12 cellular contexts compared by ENCODE assay signal in the genomic region with DNA sequence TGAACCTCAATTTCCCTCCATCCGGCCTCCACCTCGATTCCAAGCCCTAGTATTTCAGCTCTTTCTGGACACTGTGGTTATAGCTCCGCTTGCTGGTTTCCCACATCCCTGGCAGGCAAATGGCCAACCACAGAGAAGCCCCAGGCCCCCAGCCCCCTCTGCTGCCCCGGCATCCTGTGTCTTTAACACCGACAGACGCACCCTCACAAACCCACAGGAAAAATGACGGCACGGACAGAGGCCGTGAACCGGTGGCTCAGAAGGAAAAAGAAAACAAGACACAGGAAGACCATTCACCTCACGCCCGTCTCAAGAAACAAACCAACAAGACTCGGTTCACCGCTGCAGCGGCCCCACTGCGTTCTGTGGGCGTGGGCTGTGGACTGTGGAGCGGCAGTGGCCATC. TPM values are rescaled to one million over a fixed set of nuclear protein-coding genes. Genes with fewer than 3 reads are reported as not detected.
A peak's percentile ranks its signal among the peaks of the same experiment; 100 is the strongest.
DNase-seq lines count a peak whose midpoint lies in the region; ATAC-seq and TF ChIP-seq lines count a peak whose summit lies in the region.
"Had no signal": no experiment of that assay in that cellular context is flagged by ENCODE, and none has a peak within 500 bp of the region (broad histone marks: within the 10 kb centered on the region; RNA-seq: fewer than 3 reads in every experiment).

No MANE protein-coding gene starts in this region.

- H2AK5ac ChIP-seq in IMR-90 (ENCODE audit: low read depth, low read length) = no peak overlapping the region; the same call in 1 of the 2 replicates

- H4K20me1 ChIP-seq in BLaER1 treated with 17β-estradiol and CSF1 and Interleukin-3, amounts not matched to agents 10 nM and 100 nM = peaks cover 0 to 29% (median 9%) of the 10 kb centered on the region in 11 experiments; a peak in 14 of 22 replicates
- no peaks in the 10 kb centered on the region; the same call in 1 of the 2 replicates for H4K20me1 ChIP-seq in IMR-90 (ENCODE audit: insufficient read depth, low read length)

- CTCF ChIA-PET in IMR-90 (lab: Yijun Ruan, JAX) = interaction anchor here (1.0 kb wide), 1 partner anchor 50 kb away, joined by 3 read pairs; no protein-coding TSS in a partner anchor

- peaks cover 0 to 19% (median 8%) of the 10 kb centered on the region in 11 experiments; a peak in 10 of 22 replicates for H3K36me3 ChIP-seq in BLaER1 treated with 17β-estradiol and CSF1 and Interleukin-3, amounts not matched to agents 10 nM and 100 nM
- peaks cover 5% of the 10 kb centered on the region; the same call in 1 of the 2 replicates for H3K36me3 ChIP-seq in IMR-90 (ENCODE audit: control insufficient read depth, insufficient read depth, low read length)
- H3K36me3 ChIP-seq in mucosa of descending colon (ENCODE audit: low read depth) = no peaks in the 10 kb centered on the region
- H3K36me3 ChIP-seq: SJSA1 had no signal

- no TSS peak for BruUV-seq in IMR-90 (replicated peaks; lab: Mats Ljungman, UMichigan)

- in situ Hi-C loops in IMR-90 (cut with MboI; ENCODE audit: low sequenced_read_pairs) = no loop called here

- H2BK20ac ChIP-seq in IMR-90 (ENCODE audit: low read depth, low read length) = no peak overlapping the region

- H3K23ac ChIP-seq in IMR-90 (ENCODE audit: low read depth, low read length) = no peak overlapping the region

- no peak overlapping the region for H3K14ac ChIP-seq in IMR-90 (replicated peaks; ENCODE audit: low read depth, low read length)

- H3K4me3 Mint-ChIP-seq in activated naive CD8-positive, alpha-beta T cell treated with anti-CD3 and anti-CD28 coated beads, Interleukin-2, amount 10 ng/mL, durations not matched to agents 7 days and 5 days = peak overlapping the region; percentile 70

- no peak overlapping the region for H2AK9ac ChIP-seq in IMR-90 (replicated peaks; ENCODE audit: low read depth, low read length, poor library complexity)

- H3K9ac ChIP-seq in BLaER1 treated with 17β-estradiol and CSF1 and Interleukin-3, amounts not matched to agents 10 nM and 100 nM = peak overlapping the region in 8 of 11 experiments; percentile 3 to 58 (median 48); a peak in 15 of 22 replicates
- no peak overlapping the region for H3K9ac ChIP-seq in IMR-90 (ENCODE audit: low read depth, low read length)
- H3K9ac ChIP-seq: KMS-11 had no signal

- no peak overlapping the region for H4K91ac ChIP-seq in IMR-90 (ENCODE audit: insufficient read depth, low read depth, low read length)

- H3K4me2 ChIP-seq in BLaER1 treated with 17β-estradiol and CSF1 and Interleukin-3, amounts not matched to agents 10 nM and 100 nM = peak overlapping the region; percentile 81 to 93 (median 89)
- no peak overlapping the region for H3K4me2 ChIP-seq in IMR-90 (ENCODE audit: low read depth, low read length)
- H3K4me2 ChIP-seq: KMS-11 had no signal

- peak overlapping the region in 9 of 11 experiments; percentile 10 to 89 (median 76); a peak in 16 of 22 replicates for H3K27ac ChIP-seq in BLaER1 treated with 17β-estradiol and CSF1 and Interleukin-3, amounts not matched to agents 10 nM and 100 nM
- H3K27ac ChIP-seq in IMR-90 (ENCODE audit: insufficient read depth, low read length) = no peak overlapping the region
- H3K27ac ChIP-seq: KMS-11, SJSA1 had no signal

- peaks cover 2 to 12% of the 10 kb centered on the region in 2 experiments; a peak in 3 of 4 replicates for H3K79me1 ChIP-seq in IMR-90 (ENCODE audit: low read depth in 1 of 2, low read length in 2 of 2)

- TF ChIP-seq RAD21 in IMR-90 (IDR thresholded peaks at IDR 0.05; ENCODE audit: low read length) = no peak

- H3K4me3 ChIP-seq in BLaER1 treated with 17β-estradiol and CSF1 and Interleukin-3, amounts not matched to agents 10 nM and 100 nM = no peak overlapping the region
- H3K4me3 ChIP-seq in IMR-90 (ENCODE audit: insufficient read depth, low read depth, low read length) = no peak overlapping the region
- H3K4me3 ChIP-seq in mucosa of descending colon = no peak overlapping the region
- H3K4me3 ChIP-seq: SJSA1 had no signal

- peaks cover 65 to 98% (median 82%) of the 10 kb centered on the region in 10 experiments for H3K4me1 ChIP-seq in BLaER1 treated with 17β-estradiol and CSF1 and Interleukin-3, amounts not matched to agents 10 nM and 100 nM
- H3K4me1 ChIP-seq in IMR-90 (ENCODE audit: control insufficient read depth, insufficient read depth, low read length) (peaks cover 21% of the 10 kb centered on the region), mucosa of descending colon (ENCODE audit: low read depth) (peaks cover 42% of the 10 kb centered on the region)

- H3K18ac ChIP-seq in IMR-90 (ENCODE audit: low read depth, low read length) = no peak overlapping the region

- no peak for TF ChIP-seq POLR2A in IMR-90 (IDR thresholded peaks at IDR 0.05; ENCODE audit: low read depth, low read length)

- H3K4ac ChIP-seq in IMR-90 (ENCODE audit: low read depth, low read length) = peak overlapping the region; percentile 80

- H3K27me3 ChIP-seq in BLaER1 treated with 17β-estradiol and CSF1 and Interleukin-3, amounts not matched to agents 10 nM and 100 nM = no peaks in the 10 kb centered on the region; a peak in 1 of 22 replicates
- H3K27me3 ChIP-seq in IMR-90 (ENCODE audit: control insufficient read depth, insufficient read depth, low read length) = no peaks in the 10 kb centered on the region
- H3K27me3 ChIP-seq: SJSA1 had no signal

- no peak overlapping the region for H2BK5ac ChIP-seq in IMR-90 (ENCODE audit: low read depth, low read length, poor library complexity, severe bottlenecking)

- dilution Hi-C loops in IMR-90 (cut with HindIII; ENCODE audit: low sequenced_read_pairs, unreplicated experiment) = no loop called here

- intact Hi-C loops in IMR-90 (cut with micrococcal nuclease) (no loop called here), mucosa of descending colon (cut with DNase I, micrococcal nuclease) (no loop called here)

- H3K9me1 ChIP-seq in IMR-90 (ENCODE audit: insufficient read depth, low read length) = peaks cover 8% of the 10 kb centered on the region

- H4K8ac ChIP-seq in IMR-90 (ENCODE audit: low read depth in 2 of 2, low read length in 2 of 2) = peak overlapping the region in 1 of 2 experiments; percentile 2; a peak in 1 of 4 replicates

- 53% methylated on average over 8 of the region's 18 CpGs; no CpG with 5 or more reads in 1 of the 2 experiments for WGBS in IMR-90 (ENCODE audit: extremely low coverage in 2 of 2, insufficient read length in 1 of 2), 2 experiments

- H3K27me3 Mint-ChIP-seq in activated naive CD8-positive, alpha-beta T cell treated with anti-CD3 and anti-CD28 coated beads, Interleukin-2, amount 10 ng/mL, durations not matched to agents 7 days and 5 days = peaks cover 10% of the 10 kb centered on the region

- H3K4me1 Mint-ChIP-seq in activated naive CD8-positive, alpha-beta T cell treated with anti-CD3 and anti-CD28 coated beads, Interleukin-2, amount 10 ng/mL, durations not matched to agents 7 days and 5 days = peaks cover 33% of the 10 kb centered on the region

- H4K5ac ChIP-seq in IMR-90 (ENCODE audit: low read depth, low read length) = no peak overlapping the region; the same call in 1 of the 2 replicates

- no peaks in the 10 kb centered on the region for H3K9me3 ChIP-seq in BLaER1 treated with 17β-estradiol and CSF1 and Interleukin-3, amounts not matched to agents 10 nM and 100 nM (replicated peaks in 1 of 11)
- H3K9me3 ChIP-seq in IMR-90 (ENCODE audit: control insufficient read depth, insufficient read depth, low read length) (no peaks in the 10 kb centered on the region), mucosa of descending colon (no peaks in the 10 kb centered on the region)
- H3K9me3 ChIP-seq: SJSA1 had no signal

- peaks cover 2% of the 10 kb centered on the region for H3K36me3 Mint-ChIP-seq in activated naive CD8-positive, alpha-beta T cell treated with anti-CD3 and anti-CD28 coated beads, Interleukin-2, amount 10 ng/mL, durations not matched to agents 7 days and 5 days

- no peaks in the 10 kb centered on the region for H3K9me3 Mint-ChIP-seq in activated naive CD8-positive, alpha-beta T cell treated with anti-CD3 and anti-CD28 coated beads, Interleukin-2, amount 10 ng/mL, durations not matched to agents 7 days and 5 days

- H3K56ac ChIP-seq in IMR-90 (ENCODE audit: extremely low read depth, insufficient read depth, low read length) = no peak overlapping the region

- no peak overlapping the region for H2BK120ac ChIP-seq in IMR-90 (ENCODE audit: low read depth, low read length)

- no peak for TF ChIP-seq CTCF in IMR-90 (conservative IDR thresholded peaks at IDR 0.05; ENCODE audit: low read depth, low read length)
- TF ChIP-seq CTCF in mucosa of descending colon (IDR thresholded peaks at IDR 0.05) = no peak

- H2BK15ac ChIP-seq in IMR-90 (ENCODE audit: low read depth, low read length) = no peak overlapping the region

- no peak for DNase-seq in IMR-90
- peak; percentile 58 for DNase-seq in activated naive CD8-positive, alpha-beta T cell treated with anti-CD3 and anti-CD28 coated beads, Interleukin-2, amount 10 ng/mL, durations not matched to agents 7 days and 5 days
- DNase-seq in mucosa of descending colon = peak in 2 of 3 donors; percentile 39 to 58
- no peak for DNase-seq in effector CD4-positive, alpha-beta T cell
- no peak for DNase-seq in RPMI8226
- no peak for DNase-seq in anterior cingulate cortex (lab: John Stamatoyannopoulos, UW)
- DNase-seq: NCI-H2227 treated with DMSO at 0.1 percent for 48 hours had no signal

- POLR2A ChIA-PET in IMR-90 (lab: Charles Lee; ENCODE audit: unreplicated experiment) = no interaction called here
- POLR2A ChIA-PET in activated naive CD8-positive, alpha-beta T cell treated with anti-CD3 and anti-CD28 coated beads, Interleukin-2, amount 10 ng/mL, durations not matched to agents 7 days and 5 days (lab: Charles Lee) = interaction anchor here (1.1 kb wide), 1 partner anchor 50 kb away, joined by 3 read pairs; no protein-coding TSS in a partner anchor

- ATAC-seq in IMR-90 (ENCODE audit: low read depth) (no peak), mucosa of descending colon (no peak), GM19455 (IDR thresholded peaks at IDR 0.05; ENCODE audit: unreplicated experiment) (no peak)
- ATAC-seq in activated naive CD8-positive, alpha-beta T cell treated with anti-CD3 and anti-CD28 coated beads, Interleukin-2, amount 10 ng/mL, durations not matched to agents 7 days and 5 days (ENCODE audit: low read depth) = peak; percentile 7

- H2AFZ ChIP-seq in IMR-90 (replicated peaks; ENCODE audit: low read length, poor library complexity) = no peak overlapping the region

- peak overlapping the region; percentile 82 for H3K27ac Mint-ChIP-seq in activated naive CD8-positive, alpha-beta T cell treated with anti-CD3 and anti-CD28 coated beads, Interleukin-2, amount 10 ng/mL, durations not matched to agents 7 days and 5 days

RNA-seq across cellular contexts. Expression of gene CLIC3, which starts 1.5 kb away (rescaled TPM):
- 0.18 and 0.28 TPM in 2 replicates for total RNA-seq in IMR-90 (2012; rRNA removed)
- polyA plus RNA-seq in IMR-90 (2012; rRNA removed) = 1.7 and 2.1 TPM in 2 replicates
- polyA plus RNA-seq in IMR-90 (2012; cell fraction: cytosol; rRNA removed) = 2.7 and 3.4 TPM in 2 replicates
- polyA plus RNA-seq in IMR-90 (2012; cell fraction: nucleus; rRNA removed; ENCODE audit: low replicate concordance) = 0.87 and 4.1 TPM in 2 replicates
- total RNA-seq in activated naive CD8-positive, alpha-beta T cell treated with anti-CD3 and anti-CD28 coated beads, Interleukin-2, amount 10 ng/mL, durations not matched to agents 7 days and 5 days = 10 to 100 TPM; 13.3 to 14.7 TPM
- total RNA-seq in mucosa of descending colon = 1 to 10 TPM in 1 of 3 donors, under 1 TPM in 2; 0.82 to 1.9 (median 0.99) TPM
- total RNA-seq: dermis microvascular lymphatic vessel endothelial cell had no signal

RNA-seq across cellular contexts. Expression of gene PAXX, which starts 5.6 kb away (rescaled TPM):
- total RNA-seq in IMR-90 (2012; rRNA removed) (4.4 and 5.7 TPM in 2 replicates), mucosa of descending colon (10 to 100 TPM; 32.0 to 39.9 (median 34.1) TPM)
- 24.6 and 30.2 TPM in 2 replicates for polyA plus RNA-seq in IMR-90 (2012; rRNA removed)
- polyA plus RNA-seq in IMR-90 (2012; cell fraction: cytosol; rRNA removed) = 19.0 and 28.4 TPM in 2 replicates
- 79.5 and 226 TPM in 2 replicates for polyA plus RNA-seq in IMR-90 (2012; cell fraction: nucleus; rRNA removed; ENCODE audit: low replicate concordance)
- 10 to 100 TPM; 93.4 to 97.2 TPM for total RNA-seq in activated naive CD8-positive, alpha-beta T cell treated with anti-CD3 and anti-CD28 coated beads, Interleukin-2, amount 10 ng/mL, durations not matched to agents 7 days and 5 days

RNA-seq across cellular contexts. Expression of gene LCNL1, which starts 15.0 kb away (rescaled TPM):
- not detected in 2 replicates for total RNA-seq in IMR-90 (2012; rRNA removed)
- polyA plus RNA-seq in IMR-90 (2012; rRNA removed) = 0.13 and 0.15 TPM in 2 replicates
- 0.04 TPM in 1 of 2 replicates, not detected in the other for polyA plus RNA-seq in IMR-90 (2012; cell fraction: cytosol; rRNA removed)
- polyA plus RNA-seq in IMR-90 (2012; cell fraction: nucleus; rRNA removed; ENCODE audit: low replicate concordance) = 2.4 and 4.0 TPM in 2 replicates
- under 1 TPM; 0.33 to 0.48 TPM for total RNA-seq in activated naive CD8-positive, alpha-beta T cell treated with anti-CD3 and anti-CD28 coated beads, Interleukin-2, amount 10 ng/mL, durations not matched to agents 7 days and 5 days
- under 1 TPM in 2 of 3 donors, not detected in 1; 0.17 to 0.76 TPM for total RNA-seq in mucosa of descending colon
- total RNA-seq: dermis microvascular lymphatic vessel endothelial cell, SJSA1 had no signal

RNA-seq across cellular contexts. Expression of gene PTGDS, which starts 20.5 kb away (rescaled TPM):
- not detected in 2 replicates for total RNA-seq in IMR-90 (2012; rRNA removed)
- 0.87 and 1.2 TPM in 2 replicates for polyA plus RNA-seq in IMR-90 (2012; rRNA removed)
- 3.1 and 4.8 TPM in 2 replicates for polyA plus RNA-seq in IMR-90 (2012; cell fraction: cytosol; rRNA removed)
- polyA plus RNA-seq in IMR-90 (2012; cell fraction: nucleus; rRNA removed; ENCODE audit: low replicate concordance) = 6.0 and 7.3 TPM in 2 replicates
- total RNA-seq in activated naive CD8-positive, alpha-beta T cell treated with anti-CD3 and anti-CD28 coated beads, Interleukin-2, amount 10 ng/mL, durations not matched to agents 7 days and 5 days = 1 to 10 TPM; 1.3 to 3.3 TPM
- 10 to 100 TPM in 2 of 3 donors, 1 to 10 TPM in 1; 2.5 to 45.4 (median 16.1) TPM for total RNA-seq in mucosa of descending colon
- total RNA-seq: SJSA1 had no signal

RNA-seq across cellular contexts. Expression of gene ABCA2, which starts 30.2 kb away (rescaled TPM):
- total RNA-seq in IMR-90 (2012; rRNA removed) (3.8 and 4.4 TPM in 2 replicates), mucosa of descending colon (10 to 100 TPM; 20.1 to 77.2 (median 48.0) TPM)
- 46.0 and 52.3 TPM in 2 replicates for polyA plus RNA-seq in IMR-90 (2012; rRNA removed)
- 11.9 and 56.9 TPM in 2 replicates for polyA plus RNA-seq in IMR-90 (2012; cell fraction: cytosol; rRNA removed)
- polyA plus RNA-seq in IMR-90 (2012; cell fraction: nucleus; rRNA removed; ENCODE audit: low replicate concordance) = 194 and 536 TPM in 2 replicates
- 10 to 100 TPM; 67.1 to 74.5 TPM for total RNA-seq in activated naive CD8-positive, alpha-beta T cell treated with anti-CD3 and anti-CD28 coated beads, Interleukin-2, amount 10 ng/mL, durations not matched to agents 7 days and 5 days

Comparison
In these comparisons a context has a peak if more than half of its experiments do, and no peak if none do; other contexts are left out.
1. DNase-seq: peak in activated naive CD8-positive, alpha-beta T cell treated with anti-CD3 and anti-CD28 coated beads, Interleukin-2, amount 10 ng/mL, durations not matched to agents 7 days and 5 days (single experiment) and mucosa of descending colon (2 of 3); none in IMR-90 (single experiment), effector CD4-positive, alpha-beta T cell (single experiment), RPMI8226 (single experiment) and anterior cingulate cortex (0 of 58).
2. RNA of gene CLIC3, which starts 1.5 kb away (total RNA-seq): 13.3 to 14.7 TPM in activated naive CD8-positive, alpha-beta T cell treated with anti-CD3 and anti-CD28 coated beads, Interleukin-2, amount 10 ng/mL, durations not matched to agents 7 days and 5 days; 0.82 to 1.9 TPM in mucosa of descending colon and 0.18 to 0.28 TPM in IMR-90; every median in the first group is over 4 times any median in the second.